12 cellular contexts compared by ENCODE assay signal in genomic region chr4:185792384-185793146, GRCh38. TPM values are rescaled to one million over a fixed set of nuclear protein-coding genes. Genes with fewer than 3 reads are reported as not detected.
DNase-seq lines count a peak whose midpoint lies in the region; ATAC-seq and TF ChIP-seq lines count a peak whose summit lies in the region.
"Had no signal": no experiment of that assay in that cellular context is flagged by ENCODE, and none has a peak within 500 bp of the region (broad histone marks: within the 10 kb centered on the region; RNA-seq: fewer than 3 reads in every experiment).

No MANE protein-coding gene starts in this region.

- H3K4me3 ChIP-seq in A673 (ENCODE audit: low read depth, low read length, poor library complexity, severe bottlenecking), result no peak overlapping the region
- no peak overlapping the region for H3K4me3 ChIP-seq in HEK293 (ENCODE audit: low read depth, low read length)
- H3K4me3 ChIP-seq in astrocyte of the cerebellum (ENCODE audit: low read depth, low read length), result no peak overlapping the region
- H3K4me3 ChIP-seq in esophagus squamous epithelium, result no peak overlapping the region
- H3K4me3 ChIP-seq: lower lobe of right lung had no signal

- in situ Hi-C loops in astrocyte of the cerebellum (cut with HindIII; ENCODE audit: low sequenced_read_pairs), result no loop called here

- WGBS in esophagus squamous epithelium, 2 donors, result 61 to 64% methylated on average over 12 of the region's 12 CpGs

- H3K27me3 ChIP-seq in A673 (replicated peaks; ENCODE audit: insufficient read depth, low read depth, low read length, poor library complexity), result no peaks in the 10 kb centered on the region
- H3K27me3 ChIP-seq in esophagus squamous epithelium, result no peaks in the 10 kb centered on the region

- no peaks in the 10 kb centered on the region for H3K36me3 Mint-ChIP-seq in activated T-cell treated with anti-CD3 and anti-CD28 coated beads, Interleukin-2, amount 50 U/mL, for 4 hours (ENCODE audit: insufficient read depth)
- H3K36me3 Mint-ChIP-seq in immature natural killer cell, result no peaks in the 10 kb centered on the region

- POLR2A ChIA-PET in A673 (lab: Charles Lee; ENCODE audit: low non-redundant PET), result no interaction called here
- POLR2A ChIA-PET in HEK293 (lab: Yijun Ruan, JAX), result interaction anchor here (0.6 kb wide), 1 partner anchor 556 kb away, joined by 3 read pairs; no protein-coding TSS in a partner anchor

- DNase-seq in A673 (ENCODE audit: low spot score), result peak; percentile 71
- DNase-seq in astrocyte of the cerebellum (ENCODE audit: low read depth), result peak; percentile 97
- DNase-seq in kidney glomerular epithelial cell (lab: John Stamatoyannopoulos, UW), result peak; percentile 74
- no peak for DNase-seq in globus pallidus (ENCODE audit: low spot score)
- DNase-seq in activated T-cell treated with anti-CD3 and anti-CD28 coated beads, Interleukin-2, amount 50 U/mL, for 4 hours, result no peak
- DNase-seq in esophagus squamous epithelium (lab: John Stamatoyannopoulos, UW), result no peak
- DNase-seq in immature natural killer cell, result no peak
- DNase-seq: activated CD4-positive, alpha-beta T cell treated with anti-CD3 and anti-CD28 coated beads, Interleukin-2, amount 10 ng/mL, durations not matched to agents 24 days and 14 days; lower lobe of right lung; NK-92 treated with Interleukin-12 subunit alpha and Interleukin-12 subunit beta, amount 100 ng/mL, for 24 hours had no signal

- TF ChIP-seq POLR2A in esophagus squamous epithelium (IDR thresholded peaks at IDR 0.05), result no peak

- intact Hi-C loops in A673 (cut with micrococcal nuclease; ENCODE audit: unreplicated experiment) (no loop called here), esophagus squamous epithelium (cut with DNase I) (no loop called here)

- CTCF ChIA-PET in A673 (lab: Charles Lee) (no interaction called here), HEK293 (lab: Yijun Ruan, JAX) (no interaction called here)

- H3K27ac Mint-ChIP-seq in immature natural killer cell, result no peak overlapping the region
- H3K27ac Mint-ChIP-seq: activated CD4-positive, alpha-beta T cell treated with anti-CD3 and anti-CD28 coated beads, Interleukin-2, amount 10 ng/mL, durations not matched to agents 24 days and 14 days had no signal

- no TSS peak for BruUV-seq in A673 (replicated peaks; lab: Mats Ljungman, UMichigan)

- H3K9me3 Mint-ChIP-seq in activated T-cell treated with anti-CD3 and anti-CD28 coated beads, Interleukin-2, amount 50 U/mL, for 4 hours, result no peaks in the 10 kb centered on the region
- no peaks in the 10 kb centered on the region for H3K9me3 Mint-ChIP-seq in immature natural killer cell
- H3K9me3 Mint-ChIP-seq: activated CD4-positive, alpha-beta T cell treated with anti-CD3 and anti-CD28 coated beads, Interleukin-2, amount 10 ng/mL, durations not matched to agents 24 days and 14 days; brain had no signal

- H3K27ac ChIP-seq in A673 (ENCODE audit: low read depth, low read length, poor library complexity, severe bottlenecking) (no peak overlapping the region), HEK293 (ENCODE audit: extremely low read depth, low read depth, low read length) (no peak overlapping the region), esophagus squamous epithelium (peak overlapping the region in 1 of 4 donors; percentile 29)
- H3K27ac ChIP-seq: lower lobe of right lung had no signal

- H3K9me3 ChIP-seq in A673 (ENCODE audit: low read depth, low read length, poor library complexity, severe bottlenecking) (no peaks in the 10 kb centered on the region), HEK293 (ENCODE audit: control insufficient read depth, insufficient read depth, low read depth, low read length) (no peaks in the 10 kb centered on the region), esophagus squamous epithelium (no peaks in the 10 kb centered on the region)
- H3K9me3 ChIP-seq: lower lobe of right lung had no signal

- no peaks in the 10 kb centered on the region for H3K4me1 Mint-ChIP-seq in activated T-cell treated with anti-CD3 and anti-CD28 coated beads, Interleukin-2, amount 50 U/mL, for 4 hours (ENCODE audit: low read depth)
- no peaks in the 10 kb centered on the region for H3K4me1 Mint-ChIP-seq in immature natural killer cell
- H3K4me1 Mint-ChIP-seq: activated CD4-positive, alpha-beta T cell treated with anti-CD3 and anti-CD28 coated beads, Interleukin-2, amount 10 ng/mL, durations not matched to agents 24 days and 14 days had no signal

- no peak overlapping the region for H3K4me3 Mint-ChIP-seq in activated T-cell treated with anti-CD3 and anti-CD28 coated beads, Interleukin-2, amount 50 U/mL, for 4 hours
- H3K4me3 Mint-ChIP-seq in immature natural killer cell, result no peak overlapping the region
- H3K4me3 Mint-ChIP-seq: activated CD4-positive, alpha-beta T cell treated with anti-CD3 and anti-CD28 coated beads, Interleukin-2, amount 10 ng/mL, durations not matched to agents 24 days and 14 days; brain had no signal

- no peak for ATAC-seq in activated T-cell treated with anti-CD3 and anti-CD28 coated beads, Interleukin-2, amount 50 U/mL, for 4 hours

- H3K4me1 ChIP-seq in A673 (ENCODE audit: insufficient read depth, low read length, poor library complexity, severe bottlenecking) (peaks cover 6% of the 10 kb centered on the region), HEK293 (ENCODE audit: control insufficient read depth, insufficient read depth, low read length) (no peaks in the 10 kb centered on the region), esophagus squamous epithelium (peaks cover 0 to 17% (median 0%) of the 10 kb centered on the region in 3 donors)

- H3K36me3 ChIP-seq in A673 (ENCODE audit: insufficient read depth, low read length, poor library complexity, severe bottlenecking) (no peaks in the 10 kb centered on the region), HEK293 (ENCODE audit: control insufficient read depth in 2 of 2, insufficient read depth in 1 of 2, low read length in 2 of 2) (no peaks in the 10 kb centered on the region), esophagus squamous epithelium (no peaks in the 10 kb centered on the region)
- H3K36me3 ChIP-seq: lower lobe of right lung had no signal

- H3K27me3 Mint-ChIP-seq in activated T-cell treated with anti-CD3 and anti-CD28 coated beads, Interleukin-2, amount 50 U/mL, for 4 hours (ENCODE audit: low read depth), result peaks cover 3% of the 10 kb centered on the region
- peaks cover 0 to 1% (median 0%) of the 10 kb centered on the region in 3 donors for H3K27me3 Mint-ChIP-seq in immature natural killer cell (ENCODE audit: low read depth in 3 of 3)
- H3K27me3 Mint-ChIP-seq: activated CD4-positive, alpha-beta T cell treated with anti-CD3 and anti-CD28 coated beads, Interleukin-2, amount 10 ng/mL, durations not matched to agents 24 days and 14 days; brain had no signal

- no peak for TF ChIP-seq CTCF in A673 (conservative IDR thresholded peaks at IDR 0.05; ENCODE audit: low read depth, low read length)
- TF ChIP-seq CTCF in HEK293 (tag by site-specific recombination; IDR thresholded peaks at IDR 0.05), result no peak
- no peak for TF ChIP-seq CTCF in astrocyte of the cerebellum (IDR thresholded peaks at IDR 0.05; ENCODE audit: low read depth, low read length, missing control alignments)
- no peak for TF ChIP-seq CTCF in esophagus squamous epithelium (IDR thresholded peaks at IDR 0.05)

TF ChIP-seq in HEK293, 187 proteins besides CTCF, POLR2A, EP300 and RAD21:
- TF ChIP-seq ZNF624 (tag by site-specific recombination; IDR thresholded peaks at IDR 0.05) (no peak), ZNF366 (tag by site-specific recombination; conservative IDR thresholded peaks at IDR 0.05) (peak; percentile 50; the same call in 1 of the 2 replicates), PRDM10 (tag by site-specific recombination; IDR thresholded peaks at IDR 0.05) (no peak)

RNA-seq across cellular contexts. Expression of gene SORBS2, which starts 19.4 kb away (rescaled TPM):
- total RNA-seq in A673 (2021), result not detected in 2 replicates
- 1 to 10 TPM in 1 of 3 donors, under 1 TPM in 2; 0.53 to 1.1 (median 0.74) TPM for total RNA-seq in activated T-cell treated with anti-CD3 and anti-CD28 coated beads, Interleukin-2, amount 50 U/mL, for 4 hours
- 100 to 1,000 TPM in 1 of 4 donors, 10 to 100 TPM in 3; 33.4 to 286 (median 47.6) TPM for total RNA-seq in esophagus squamous epithelium
- polyA plus RNA-seq in immature natural killer cell, result 1 to 10 TPM in 2 of 3 donors, not detected in 1; 2.6 to 5.8 TPM
- total RNA-seq: activated CD4-positive, alpha-beta T cell treated with anti-CD3 and anti-CD28 coated beads, Interleukin-2, amount 10 ng/mL, durations not matched to agents 24 days and 14 days had no signal

Comparison
In these comparisons a context has a peak if more than half of its experiments do, and no peak if none do; other contexts are left out.
1. DNase-seq: peak in A673 (single experiment), astrocyte of the cerebellum (single experiment) and kidney glomerular epithelial cell (single experiment); none in globus pallidus (single experiment), activated T-cell treated with anti-CD3 and anti-CD28 coated beads, Interleukin-2, amount 50 U/mL, for 4 hours (single experiment), esophagus squamous epithelium (single experiment) and immature natural killer cell (0 of 3).
2. RNA of gene SORBS2, which starts 19.4 kb away (total RNA-seq): 33.4 to 286 TPM in esophagus squamous epithelium; 0.53 to 1.1 TPM in activated T-cell treated with anti-CD3 and anti-CD28 coated beads, Interleukin-2, amount 50 U/mL, for 4 hours and not detected in A673; every median in the first group is over 10 times any median in the second.